In genomic region chr12:90038290-90038689, GRCh38 we compare ENCODE assay signal across 24 cellular contexts.
DNase-seq lines count a peak whose midpoint lies in the region; ATAC-seq and TF ChIP-seq lines count a peak whose summit lies in the region.
"Had no signal": no experiment of that assay in that cellular context is flagged by ENCODE, and none has a peak within 500 bp of the region (broad histone marks: within the 10 kb centered on the region; RNA-seq: fewer than 3 reads in every experiment).

No MANE protein-coding gene starts in this region.

- no peak overlapping the region for H4K8ac ChIP-seq in mesenchymal stem cell (ENCODE audit: low read length)

- no peaks in the 10 kb centered on the region for H3K79me1 ChIP-seq in mesenchymal stem cell (replicated peaks; ENCODE audit: low read length, poor library complexity, severe bottlenecking)

- H3K27me3 ChIP-seq in mesenchymal stem cell (ENCODE audit: control insufficient read depth in 1 of 2, insufficient read depth in 1 of 2, low read length in 2 of 2): no peaks in the 10 kb centered on the region
- H3K27me3 ChIP-seq in skeletal muscle tissue (ENCODE audit: control insufficient read depth in 3 of 3, insufficient read depth in 3 of 3, low read length in 3 of 3): no peaks in the 10 kb centered on the region

- no peak overlapping the region for H3K4me2 ChIP-seq in mesenchymal stem cell (ENCODE audit: low read length, poor library complexity, severe bottlenecking)

- no peak overlapping the region for H3K18ac ChIP-seq in mesenchymal stem cell (ENCODE audit: low read depth in 1 of 2, low read length in 2 of 2)

- peak overlapping the region; percentile 58 for H3K9ac ChIP-seq in mesenchymal stem cell (ENCODE audit: low read length)
- no peak overlapping the region for H3K9ac ChIP-seq in skeletal muscle tissue (ENCODE audit: low read depth in 1 of 3, low read length in 3 of 3)

- H3K4me1 ChIP-seq in mesenchymal stem cell (ENCODE audit: control insufficient read depth, insufficient read depth, low read depth, low read length) (peaks cover 1% of the 10 kb centered on the region), skeletal muscle tissue (ENCODE audit: control insufficient read depth in 3 of 3, insufficient read depth in 3 of 3, low read length in 3 of 3) (peaks cover 0 to 3% (median 0%) of the 10 kb centered on the region in 3 donors)

- H3K23ac ChIP-seq in mesenchymal stem cell (ENCODE audit: low read length in 2 of 2): no peak overlapping the region

- DNase-seq in EH (ENCODE audit: low read depth) (peak; percentile 29), mesenchymal stem cell (no peak), NCI-H510A treated with DMSO at 0.1 percent for 48 hours (lab: John Stamatoyannopoulos, UW) (no peak)
- DNase-seq: C1 segment of cervical spinal cord; CD4-positive, alpha-beta memory T cell; COR-L47; DMS53; H7; Kasumi-1; MV-4-11; NCI-H1105; NCI-H1436 treated with DMSO at 0.1 percent for 48 hours; NCI-H187 treated with DMSO at 0.1 percent for 48 hours; NCI-H2107; NCI-H524 treated with DMSO at 0.1 percent for 48 hours; NCI-H82; SHP77 had no signal

- H2BK120ac ChIP-seq in mesenchymal stem cell (ENCODE audit: low read depth, low read length): no peak overlapping the region

- ATAC-seq in SK-N-SH treated with all-trans-retinoic acid at 6 μM for 48 hours: peak; percentile 71
- ATAC-seq in GM21576 (IDR thresholded peaks at IDR 0.05; ENCODE audit: unreplicated experiment): no peak
- no peak for ATAC-seq in HG03139 (IDR thresholded peaks at IDR 0.05; ENCODE audit: unreplicated experiment)
- ATAC-seq: K562, Panc1 had no signal

- no peak overlapping the region for H3K4ac ChIP-seq in mesenchymal stem cell (ENCODE audit: low read depth in 1 of 2, low read length in 2 of 2)

- H2BK5ac ChIP-seq in mesenchymal stem cell (ENCODE audit: low read depth, low read length, poor library complexity, severe bottlenecking): no peak overlapping the region

- no peak overlapping the region for H2AFZ ChIP-seq in mesenchymal stem cell (ENCODE audit: low read depth, low read length)

- H2AK5ac ChIP-seq in mesenchymal stem cell (ENCODE audit: low read length, severe bottlenecking): no peak overlapping the region

- peak overlapping the region in 1 of 2 experiments; percentile 25 for H3K4me3 ChIP-seq in mesenchymal stem cell (ENCODE audit: insufficient read depth in 1 of 2, low read depth in 1 of 2, low read length in 2 of 2)
- H3K4me3 ChIP-seq in skeletal muscle tissue (ENCODE audit: low read length in 3 of 3): no peak overlapping the region
- H3K4me3 ChIP-seq: K562 had no signal

- no peak overlapping the region for H3K27ac ChIP-seq in mesenchymal stem cell (ENCODE audit: low read length, poor library complexity, severe bottlenecking)
- peak overlapping the region; percentile 48 for H3K27ac ChIP-seq in skeletal muscle tissue (ENCODE audit: low read depth, low read length)
- H3K27ac ChIP-seq: RWPE1 had no signal

- no peak overlapping the region for H3K14ac ChIP-seq in mesenchymal stem cell (ENCODE audit: low read length in 2 of 2)

- peaks cover 8% of the 10 kb centered on the region for H3K9me3 ChIP-seq in mesenchymal stem cell (ENCODE audit: control insufficient read depth, low read length)
- peaks cover 0 to 4% (median 0%) of the 10 kb centered on the region in 3 donors for H3K9me3 ChIP-seq in skeletal muscle tissue (ENCODE audit: control insufficient read depth in 3 of 3, low read length in 3 of 3)

- H3K36me3 ChIP-seq in mesenchymal stem cell (ENCODE audit: control insufficient read depth in 1 of 2, insufficient read depth in 2 of 2, low read depth in 1 of 2, low read length in 2 of 2) (no peaks in the 10 kb centered on the region), skeletal muscle tissue (ENCODE audit: control insufficient read depth in 3 of 3, insufficient read depth in 3 of 3, low read length in 3 of 3) (no peaks in the 10 kb centered on the region)

- no peak overlapping the region for H4K91ac ChIP-seq in mesenchymal stem cell (ENCODE audit: low read length)

- no peak overlapping the region for H2BK15ac ChIP-seq in mesenchymal stem cell (ENCODE audit: low read depth, poor library complexity, severe bottlenecking)

- no peak overlapping the region for H2BK12ac ChIP-seq in mesenchymal stem cell (ENCODE audit: low read length in 2 of 2)

TF ChIP-seq in SK-N-SH treated with all-trans-retinoic acid at 6 μM for 48 hours, 23 proteins besides CTCF, POLR2A, EP300 and RAD21:
- peak; percentile 42 for TF ChIP-seq ISL1 (CRISPR knock-in tag; IDR thresholded peaks at IDR 0.05)
- no peak for TF ChIP-seq ZC3H10 (CRISPR knock-in tag; IDR thresholded peaks at IDR 0.05)
TF ChIP-seq in SK-N-SH treated with all-trans-retinoic acid at 6 μM for 48 hours: peak in this region for 1.
